ENCODE assay signal across 23 cellular contexts in the genomic region with DNA sequence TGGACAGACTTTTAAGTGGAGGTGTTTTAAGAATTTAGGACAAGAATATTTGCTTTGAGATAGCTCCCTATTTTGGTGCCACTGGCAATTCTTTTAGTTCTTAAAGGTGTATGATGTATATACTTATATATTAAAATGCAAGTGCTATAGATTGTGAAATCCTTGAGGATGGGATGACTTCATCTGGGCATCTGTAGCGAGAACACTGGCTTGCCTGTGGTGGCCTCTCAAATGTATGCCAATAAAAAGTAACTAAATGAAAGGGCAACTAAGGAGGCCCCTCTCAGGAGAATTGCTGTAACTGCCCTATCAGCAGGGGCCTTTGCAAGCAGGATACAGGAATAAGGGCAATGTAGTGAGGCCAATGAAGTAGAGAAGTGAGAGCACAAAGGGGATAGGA. TPM values are rescaled to one million over a fixed set of nuclear protein-coding genes. Genes with fewer than 3 reads are reported as not detected.
DNase-seq lines count a peak whose midpoint lies in the region; ATAC-seq, FAIRE-seq and TF ChIP-seq lines count a peak whose summit lies in the region.
"Had no signal": no experiment of that assay in that cellular context is flagged by ENCODE, and none has a peak within 500 bp of the region (broad histone marks: within the 10 kb centered on the region; RNA-seq: fewer than 3 reads in every experiment).

No MANE protein-coding gene starts in this region.

- H3K9me3 Mint-ChIP-seq in naive thymus-derived CD4-positive, alpha-beta T cell: no peaks in the 10 kb centered on the region
- H3K9me3 Mint-ChIP-seq: activated T-helper 2 cell treated with anti-CD3 and anti-CD28 coated beads, Interferon-gamma antibody, Interleukin-2, Interleukin-4, amounts not matched to agents 10 μg/mL and 5 μg/mL and 100 μg/mL, durations not matched to agents 14 hours and 24 hours and 36 hours; memory B cell; neural progenitor cell had no signal

- peak overlapping the region; percentile 100 for H2AFZ ChIP-seq in ACC112 (ENCODE audit: low read length, unreplicated experiment)
- H2AFZ ChIP-seq: neural progenitor cell had no signal

- peak overlapping the region; percentile 77 for H3K4me3 ChIP-seq in ACC112 (ENCODE audit: low read depth, low read length)
- peak overlapping the region; percentile 31 for H3K4me3 ChIP-seq in MG63
- no peak overlapping the region for H3K4me3 ChIP-seq in bronchial epithelial cell (ENCODE audit: low read depth, low read length)
- H3K4me3 ChIP-seq in naive thymus-derived CD4-positive, alpha-beta T cell (ENCODE audit: low read length): no peak overlapping the region
- H3K4me3 ChIP-seq in brain microvascular endothelial cell (ENCODE audit: low read depth, low read length): no peak overlapping the region
- no peak overlapping the region for H3K4me3 ChIP-seq in gastroesophageal sphincter
- H3K4me3 ChIP-seq: cardiac muscle cell, neural progenitor cell had no signal

- peaks cover 0 to 14% (median 0%) of the 10 kb centered on the region in 5 donors for H3K36me3 Mint-ChIP-seq in naive thymus-derived CD4-positive, alpha-beta T cell
- H3K36me3 Mint-ChIP-seq: memory B cell had no signal

- ATAC-seq in naive thymus-derived CD4-positive, alpha-beta T cell: no peak
- ATAC-seq in gastroesophageal sphincter: no peak
- ATAC-seq: PC-3 had no signal

- in situ Hi-C loops in brain microvascular endothelial cell (cut with HindIII; ENCODE audit: low pct_ligation_motif_present, low sequenced_read_pairs): no loop called here

- 79 to 100% methylated on average over 1 of the region's 1 CpG for WGBS in gastroesophageal sphincter (ENCODE audit: low coverage in 1 of 2), 2 donors

- H3K4me1 ChIP-seq in ACC112 (ENCODE audit: control insufficient read depth, insufficient read depth, low read length, unreplicated experiment) (peaks cover 50% of the 10 kb centered on the region), gastroesophageal sphincter (peaks cover 5 to 21% (median 8%) of the 10 kb centered on the region in 3 donors)
- H3K4me1 ChIP-seq in naive thymus-derived CD4-positive, alpha-beta T cell (ENCODE audit: control insufficient read depth in 2 of 2, insufficient read depth in 2 of 2, low read length in 2 of 2): peaks cover 13 to 21% of the 10 kb centered on the region in 2 donors

- H3K27me3 ChIP-seq in ACC112 (ENCODE audit: insufficient read depth, low read length): no peaks in the 10 kb centered on the region
- H3K27me3 ChIP-seq in MG63: no peaks in the 10 kb centered on the region
- no peaks in the 10 kb centered on the region for H3K27me3 ChIP-seq in bronchial epithelial cell (ENCODE audit: control insufficient read depth, insufficient read depth, low read length)
- no peaks in the 10 kb centered on the region for H3K27me3 ChIP-seq in naive thymus-derived CD4-positive, alpha-beta T cell (ENCODE audit: control insufficient read depth in 2 of 2, insufficient read depth in 2 of 2, low read length in 2 of 2)
- no peaks in the 10 kb centered on the region for H3K27me3 ChIP-seq in brain microvascular endothelial cell (replicated peaks)
- no peaks in the 10 kb centered on the region for H3K27me3 ChIP-seq in gastroesophageal sphincter
- H3K27me3 ChIP-seq: cardiac muscle cell, neural progenitor cell, tibial nerve had no signal

- TF ChIP-seq CTCF in bronchial epithelial cell (IDR thresholded peaks at IDR 0.05; ENCODE audit: insufficient read depth, low read length, severe bottlenecking) (no peak), brain microvascular endothelial cell (IDR thresholded peaks at IDR 0.05; ENCODE audit: low read depth, low read length, missing control alignments) (no peak), gastroesophageal sphincter (IDR thresholded peaks at IDR 0.05) (no peak)

- TF ChIP-seq POLR2A in gastroesophageal sphincter (IDR thresholded peaks at IDR 0.05): no peak

- no peak for FAIRE-seq in bronchial epithelial cell (lab: Jason Lieb, UNC)
- FAIRE-seq: GM18507, H54, keratinocyte had no signal

- H3K27ac Mint-ChIP-seq in naive thymus-derived CD4-positive, alpha-beta T cell: peak overlapping the region in 3 of 9 donors; percentile 6 to 52 (median 16)
- H3K27ac Mint-ChIP-seq: activated T-helper 2 cell treated with anti-CD3 and anti-CD28 coated beads, Interferon-gamma antibody, Interleukin-2, Interleukin-4, amounts not matched to agents 10 μg/mL and 5 μg/mL and 100 μg/mL, durations not matched to agents 14 hours and 24 hours and 36 hours; memory B cell; neural progenitor cell had no signal

- TF ChIP-seq EP300 in gastroesophageal sphincter (IDR thresholded peaks at IDR 0.05): no peak

- H3K79me2 ChIP-seq in ACC112 (ENCODE audit: control insufficient read depth, insufficient read depth, low read length, unreplicated experiment): peaks cover 22% of the 10 kb centered on the region

- H3K9me3 ChIP-seq in MG63 (peaks cover 4% of the 10 kb centered on the region; the same call in 1 of the 2 replicates), gastroesophageal sphincter (no peaks in the 10 kb centered on the region)
- no peaks in the 10 kb centered on the region for H3K9me3 ChIP-seq in naive thymus-derived CD4-positive, alpha-beta T cell (ENCODE audit: control insufficient read depth in 2 of 3, low read length in 3 of 3)
- H3K9me3 ChIP-seq: tibial nerve had no signal

- H3K4me3 Mint-ChIP-seq in naive thymus-derived CD4-positive, alpha-beta T cell: peak overlapping the region in 7 of 10 donors; percentile 8 to 95 (median 89)
- H3K4me3 Mint-ChIP-seq: neural progenitor cell had no signal

- CTCF ChIA-PET in naive thymus-derived CD4-positive, alpha-beta T cell (lab: Charles Lee): no interaction called here

- no peak for DNase-seq in MG63
- DNase-seq in bronchial epithelial cell (ENCODE audit: low read depth): peak; percentile 25
- DNase-seq in naive thymus-derived CD4-positive, alpha-beta T cell: no peak
- DNase-seq in activated T-cell treated with anti-CD3 and anti-CD28 coated beads, Interleukin-2, amount 50 U/mL, for 1 hour: no peak
- no peak for DNase-seq in brain microvascular endothelial cell
- DNase-seq in activated gamma-delta T cell (lab: John Stamatoyannopoulos, UW): no peak
- DNase-seq: ACHN; activated CD4-positive, CD25-positive, alpha-beta regulatory T cell treated with anti-CD3 and anti-CD28 coated beads, Interleukin-2, amount 50 U/mL, for 72 hours; hippocampal formation; NCI-H1092 treated with DMSO at 0.1 percent for 48 hours; NCI-H524; PC-3; stimulated activated naive CD4-positive, alpha-beta T cell had no signal

- H3K27me3 Mint-ChIP-seq in naive thymus-derived CD4-positive, alpha-beta T cell: peaks cover 5 to 11% (median 7%) of the 10 kb centered on the region in 5 donors
- H3K27me3 Mint-ChIP-seq: memory B cell had no signal

- H3K36me3 ChIP-seq in ACC112 (ENCODE audit: insufficient read depth, low read length): peaks cover 7% of the 10 kb centered on the region; the same call in 1 of the 2 replicates
- H3K36me3 ChIP-seq in MG63: peaks cover 9% of the 10 kb centered on the region
- no peaks in the 10 kb centered on the region for H3K36me3 ChIP-seq in bronchial epithelial cell (ENCODE audit: control insufficient read depth, insufficient read depth, low read length)
- no peaks in the 10 kb centered on the region for H3K36me3 ChIP-seq in naive thymus-derived CD4-positive, alpha-beta T cell (ENCODE audit: control insufficient read depth in 2 of 3, insufficient read depth in 3 of 3, low read length in 3 of 3)
- no peaks in the 10 kb centered on the region for H3K36me3 ChIP-seq in brain microvascular endothelial cell (replicated peaks)
- no peaks in the 10 kb centered on the region for H3K36me3 ChIP-seq in gastroesophageal sphincter
- H3K36me3 ChIP-seq: cardiac muscle cell, neural progenitor cell, tibial nerve had no signal

- peak overlapping the region; percentile 14 for H3K27ac ChIP-seq in ACC112 (ENCODE audit: low read depth, low read length)
- H3K27ac ChIP-seq in naive thymus-derived CD4-positive, alpha-beta T cell (ENCODE audit: low read depth, low read length): no peak overlapping the region
- H3K27ac ChIP-seq in brain microvascular endothelial cell: no peak overlapping the region
- no peak overlapping the region for H3K27ac ChIP-seq in gastroesophageal sphincter
- H3K27ac ChIP-seq: cardiac muscle cell, neural progenitor cell had no signal

- intact Hi-C loops in naive thymus-derived CD4-positive, alpha-beta T cell (cut with micrococcal nuclease): loop anchor here in 1 of 2 donors (2.0 kb wide), 1 partner anchor 345 kb away; a partner anchor contains a TSS

- POLR2A ChIA-PET in naive thymus-derived CD4-positive, alpha-beta T cell (lab: Charles Lee): interaction anchor here (0.6 kb wide), 1 partner anchor 1181 kb away, joined by 5 read pairs; no protein-coding TSS in a partner anchor

- peaks cover 31 to 55% (median 45%) of the 10 kb centered on the region in 7 donors for H3K4me1 Mint-ChIP-seq in naive thymus-derived CD4-positive, alpha-beta T cell

RNA-seq across cellular contexts. Expression of a gene that starts 2.6 kb away (rescaled TPM):
- 5.8 and 6.8 TPM in 2 replicates for total RNA-seq in MG63 (2014; rRNA removed; shearing (Covaris generic); ENCODE audit: low replicate concordance)
- 8.8 and 10.3 TPM in 2 replicates for total RNA-seq in bronchial epithelial cell
- 10 to 100 TPM in 3 of 5 experiments, 1 to 10 TPM in 2; 7.6 to 13.4 (median 10.8) TPM for total RNA-seq in naive thymus-derived CD4-positive, alpha-beta T cell
- polyA plus RNA-seq in naive thymus-derived CD4-positive, alpha-beta T cell: 1 to 10 TPM; 5.1 to 5.6 TPM
- 10 to 100 TPM in 2 of 4 donors, 1 to 10 TPM in 2; 9.3 to 60.1 (median 13.6) TPM for total RNA-seq in gastroesophageal sphincter

Comparison
In these comparisons a context has a peak if more than half of its experiments do, and no peak if none do; other contexts are left out.
1. H3K4me3 ChIP-seq: peak in ACC112 (single experiment) and MG63 (single experiment); none in bronchial epithelial cell (single experiment), naive thymus-derived CD4-positive, alpha-beta T cell (single experiment), brain microvascular endothelial cell (single experiment) and gastroesophageal sphincter (0 of 2).